ENCODE assay signal across 9 cellular contexts in genomic region chrX:57528670-57529255, GRCh38.
DNase-seq lines count a peak whose midpoint lies in the region; ATAC-seq, FAIRE-seq and TF ChIP-seq lines count a peak whose summit lies in the region.
"Had no signal": no experiment of that assay in that cellular context is flagged by ENCODE, and none has a peak within 500 bp of the region (broad histone marks: within the 10 kb centered on the region; RNA-seq: fewer than 3 reads in every experiment).

No MANE protein-coding gene starts in this region.

- no peaks in the 10 kb centered on the region for H3K4me1 Mint-ChIP-seq in activated naive CD8-positive, alpha-beta T cell treated with anti-CD3 and anti-CD28 coated beads, Interleukin-2, amount 50 U/mL, for 24 hours
- no peaks in the 10 kb centered on the region for H3K4me1 Mint-ChIP-seq in stimulated activated memory B cell treated with anti-CD40 and anti-IgM and Interleukin-4, amounts not matched to agents 10 μg/mL and 1 μg/mL and 100 μg/mL, for 72 hours

- no peak overlapping the region for H3K27ac Mint-ChIP-seq in activated naive CD8-positive, alpha-beta T cell treated with anti-CD3 and anti-CD28 coated beads, Interleukin-2, amount 50 U/mL, for 24 hours
- H3K27ac Mint-ChIP-seq in stimulated activated memory B cell treated with anti-CD40 and anti-IgM and Interleukin-4, amounts not matched to agents 10 μg/mL and 1 μg/mL and 100 μg/mL, for 72 hours: no peak overlapping the region

- no peaks in the 10 kb centered on the region for H3K27me3 Mint-ChIP-seq in activated naive CD8-positive, alpha-beta T cell treated with anti-CD3 and anti-CD28 coated beads, Interleukin-2, amount 50 U/mL, for 24 hours
- H3K27me3 Mint-ChIP-seq in stimulated activated memory B cell treated with anti-CD40 and anti-IgM and Interleukin-4, amounts not matched to agents 10 μg/mL and 1 μg/mL and 100 μg/mL, for 72 hours: peaks cover 17% of the 10 kb centered on the region

- intact Hi-C loops in pancreas (cut with DNase I): no loop called here
- intact Hi-C loops in ascending aorta (cut with DNase I): no loop called here

- TF ChIP-seq CTCF in KMS-11 (conservative IDR thresholded peaks at IDR 0.05; ENCODE audit: low read depth, low read length) (peak; percentile 63), pancreas (IDR thresholded peaks at IDR 0.05) (peak in 2 of 4 donors; percentile 14 to 21), suprapubic skin (IDR thresholded peaks at IDR 0.05) (no peak), ascending aorta (IDR thresholded peaks at IDR 0.05) (peak in 1 of 3 experiments; percentile 8)

- no peak for FAIRE-seq in pancreas (lab: Jason Lieb, UNC)

- H3K9me3 ChIP-seq in pancreas: no peaks in the 10 kb centered on the region
- H3K9me3 ChIP-seq in suprapubic skin: no peaks in the 10 kb centered on the region
- no peaks in the 10 kb centered on the region for H3K9me3 ChIP-seq in ascending aorta

- no peaks in the 10 kb centered on the region for H3K79me2 ChIP-seq in KMS-11 (ENCODE audit: insufficient read depth, low read depth)

- ATAC-seq in activated naive CD8-positive, alpha-beta T cell treated with anti-CD3 and anti-CD28 coated beads, Interleukin-2, amount 50 U/mL, for 24 hours: no peak
- peak in 3 of 4 donors; percentile 29 to 60 (median 44) for ATAC-seq in pancreas
- no peak for ATAC-seq in stimulated activated memory B cell treated with anti-CD40 and anti-IgM and Interleukin-4, amounts not matched to agents 10 μg/mL and 1 μg/mL and 100 μg/mL, for 72 hours

- H3K4me3 Mint-ChIP-seq in activated naive CD8-positive, alpha-beta T cell treated with anti-CD3 and anti-CD28 coated beads, Interleukin-2, amount 50 U/mL, for 24 hours: no peak overlapping the region
- H3K4me3 Mint-ChIP-seq in stimulated activated memory B cell treated with anti-CD40 and anti-IgM and Interleukin-4, amounts not matched to agents 10 μg/mL and 1 μg/mL and 100 μg/mL, for 72 hours: no peak overlapping the region

- no peak overlapping the region for H3K4me2 ChIP-seq in KMS-11
- H3K4me2 ChIP-seq: BLaER1 treated with 17β-estradiol and CSF1 and Interleukin-3, amounts not matched to agents 10 nM and 100 nM had no signal

- peak; percentile 23 for DNase-seq in NCI-H82 (lab: John Stamatoyannopoulos, UW)
- no peak for DNase-seq in NCI-H82 treated with DMSO at 0.1 percent for 48 hours (lab: John Stamatoyannopoulos, UW; ENCODE audit: unreplicated experiment)
- peak; percentile 6 for DNase-seq in activated naive CD8-positive, alpha-beta T cell treated with anti-CD3 and anti-CD28 coated beads, Interleukin-2, amount 50 U/mL, for 24 hours
- DNase-seq in pancreas: peak in 1 of 6 donors; percentile 19
- DNase-seq in suprapubic skin (ENCODE audit: low spot score in 2 of 2): no peak
- no peak for DNase-seq in ascending aorta (ENCODE audit: low spot score in 2 of 2)

- H3K27ac ChIP-seq in KMS-11 (no peak overlapping the region), pancreas (no peak overlapping the region), suprapubic skin (no peak overlapping the region), ascending aorta (no peak overlapping the region)
- H3K27ac ChIP-seq: BLaER1 treated with 17β-estradiol and CSF1 and Interleukin-3, amounts not matched to agents 10 nM and 100 nM had no signal

- 36 to 58% methylated on average over 1 of the region's 1 CpG for WGBS in pancreas, 2 donors
- WGBS in suprapubic skin: 40% methylated on average over 1 of the region's 1 CpG

- H4K20me1 ChIP-seq in KMS-11 (ENCODE audit: insufficient read depth): no peaks in the 10 kb centered on the region
- H4K20me1 ChIP-seq: BLaER1 treated with 17β-estradiol and CSF1 and Interleukin-3, amounts not matched to agents 10 nM and 100 nM had no signal

- H3K9ac ChIP-seq in KMS-11: no peak overlapping the region
- H3K9ac ChIP-seq: BLaER1 treated with 17β-estradiol and CSF1 and Interleukin-3, amounts not matched to agents 10 nM and 100 nM had no signal

- H3K9me3 Mint-ChIP-seq in activated naive CD8-positive, alpha-beta T cell treated with anti-CD3 and anti-CD28 coated beads, Interleukin-2, amount 50 U/mL, for 24 hours: no peaks in the 10 kb centered on the region
- peaks cover 3% of the 10 kb centered on the region for H3K9me3 Mint-ChIP-seq in stimulated activated memory B cell treated with anti-CD40 and anti-IgM and Interleukin-4, amounts not matched to agents 10 μg/mL and 1 μg/mL and 100 μg/mL, for 72 hours

- no peak overlapping the region for H2AFZ ChIP-seq in KMS-11 (ENCODE audit: low read depth)

- no peak for TF ChIP-seq EP300 in suprapubic skin (IDR thresholded peaks at IDR 0.05)

- H3K27me3 ChIP-seq in KMS-11 (ENCODE audit: insufficient read depth, low read depth): no peaks in the 10 kb centered on the region
- peaks cover 0 to 13% (median 2%) of the 10 kb centered on the region in 4 donors for H3K27me3 ChIP-seq in pancreas
- H3K27me3 ChIP-seq in suprapubic skin: no peaks in the 10 kb centered on the region
- H3K27me3 ChIP-seq in ascending aorta: no peaks in the 10 kb centered on the region

- H3K36me3 Mint-ChIP-seq in activated naive CD8-positive, alpha-beta T cell treated with anti-CD3 and anti-CD28 coated beads, Interleukin-2, amount 50 U/mL, for 24 hours (ENCODE audit: low read depth): no peaks in the 10 kb centered on the region
- H3K36me3 Mint-ChIP-seq in stimulated activated memory B cell treated with anti-CD40 and anti-IgM and Interleukin-4, amounts not matched to agents 10 μg/mL and 1 μg/mL and 100 μg/mL, for 72 hours: no peaks in the 10 kb centered on the region

- H3K4me3 ChIP-seq in KMS-11 (IDR thresholded peaks at IDR 0.05; ENCODE audit: insufficient read depth, low read depth, low read length): no peak overlapping the region
- H3K4me3 ChIP-seq in pancreas: no peak overlapping the region
- no peak overlapping the region for H3K4me3 ChIP-seq in suprapubic skin
- no peak overlapping the region for H3K4me3 ChIP-seq in ascending aorta
- H3K4me3 ChIP-seq: BLaER1 treated with 17β-estradiol and CSF1 and Interleukin-3, amounts not matched to agents 10 nM and 100 nM had no signal

- no peaks in the 10 kb centered on the region for H3K4me1 ChIP-seq in KMS-11 (ENCODE audit: low read depth, poor library complexity, severe bottlenecking)
- no peaks in the 10 kb centered on the region for H3K4me1 ChIP-seq in pancreas
- H3K4me1 ChIP-seq in suprapubic skin: no peaks in the 10 kb centered on the region
- H3K4me1 ChIP-seq in ascending aorta: no peaks in the 10 kb centered on the region
- H3K4me1 ChIP-seq: BLaER1 treated with 17β-estradiol and CSF1 and Interleukin-3, amounts not matched to agents 10 nM and 100 nM had no signal

- H3K36me3 ChIP-seq in KMS-11 (ENCODE audit: insufficient read depth): no peaks in the 10 kb centered on the region
- no peaks in the 10 kb centered on the region for H3K36me3 ChIP-seq in pancreas
- H3K36me3 ChIP-seq in suprapubic skin: no peaks in the 10 kb centered on the region
- H3K36me3 ChIP-seq in ascending aorta: no peaks in the 10 kb centered on the region
- H3K36me3 ChIP-seq: BLaER1 treated with 17β-estradiol and CSF1 and Interleukin-3, amounts not matched to agents 10 nM and 100 nM had no signal

- no peak for TF ChIP-seq POLR2A in suprapubic skin (IDR thresholded peaks at IDR 0.05)

Comparison
In these comparisons a context has a peak if more than half of its experiments do, and no peak if none do; other contexts are left out.
1. DNase-seq: peak in NCI-H82 (single experiment) and activated naive CD8-positive, alpha-beta T cell treated with anti-CD3 and anti-CD28 coated beads, Interleukin-2, amount 50 U/mL, for 24 hours (single experiment); none in NCI-H82 treated with DMSO at 0.1 percent for 48 hours (single experiment), suprapubic skin (0 of 2) and ascending aorta (0 of 2).
2. ATAC-seq: peak in pancreas (3 of 4); none in activated naive CD8-positive, alpha-beta T cell treated with anti-CD3 and anti-CD28 coated beads, Interleukin-2, amount 50 U/mL, for 24 hours (single experiment) and stimulated activated memory B cell treated with anti-CD40 and anti-IgM and Interleukin-4, amounts not matched to agents 10 μg/mL and 1 μg/mL and 100 μg/mL, for 72 hours (single experiment).